Comparison of ENCODE assay signal across 1 cellular context in the genomic region with DNA sequence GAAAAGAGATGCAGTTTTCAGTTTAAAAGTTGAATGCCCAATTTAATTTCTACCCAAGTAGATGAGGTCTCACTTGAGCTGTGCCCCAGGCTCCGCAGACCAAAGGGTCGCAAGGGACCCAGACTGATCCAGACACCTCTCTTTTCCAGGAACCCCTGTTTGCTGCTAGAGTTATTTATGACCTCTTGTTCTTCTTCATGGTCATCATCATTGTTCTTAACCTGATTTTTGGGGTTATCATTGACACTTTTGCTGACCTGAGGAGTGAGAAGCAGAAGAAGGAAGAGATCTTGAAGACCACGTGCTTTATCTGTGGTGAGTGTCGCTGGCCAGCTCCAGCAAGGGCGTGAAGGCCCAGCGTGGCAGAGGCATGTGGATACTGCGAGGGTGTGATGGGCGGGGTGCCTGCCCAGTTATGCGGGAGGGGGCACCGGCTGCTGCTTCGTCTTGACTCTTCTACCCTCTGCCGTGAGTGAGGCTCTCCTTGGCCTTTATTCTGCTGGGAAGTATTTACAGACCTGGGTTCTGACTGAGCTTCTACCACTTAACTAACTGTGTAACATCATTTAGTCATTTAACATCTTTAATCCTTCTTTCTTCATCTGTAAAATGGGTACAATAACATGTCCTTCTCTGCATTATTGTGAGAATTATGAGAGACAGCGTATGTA.
TF ChIP-seq lines count a peak whose summit lies in the region.

No MANE protein-coding gene starts in this region.

TF ChIP-seq in K562, 482 proteins besides CTCF, POLR2A, EP300 and RAD21 (continued from another document and continues in another):
- TF ChIP-seq, protein P1, sequence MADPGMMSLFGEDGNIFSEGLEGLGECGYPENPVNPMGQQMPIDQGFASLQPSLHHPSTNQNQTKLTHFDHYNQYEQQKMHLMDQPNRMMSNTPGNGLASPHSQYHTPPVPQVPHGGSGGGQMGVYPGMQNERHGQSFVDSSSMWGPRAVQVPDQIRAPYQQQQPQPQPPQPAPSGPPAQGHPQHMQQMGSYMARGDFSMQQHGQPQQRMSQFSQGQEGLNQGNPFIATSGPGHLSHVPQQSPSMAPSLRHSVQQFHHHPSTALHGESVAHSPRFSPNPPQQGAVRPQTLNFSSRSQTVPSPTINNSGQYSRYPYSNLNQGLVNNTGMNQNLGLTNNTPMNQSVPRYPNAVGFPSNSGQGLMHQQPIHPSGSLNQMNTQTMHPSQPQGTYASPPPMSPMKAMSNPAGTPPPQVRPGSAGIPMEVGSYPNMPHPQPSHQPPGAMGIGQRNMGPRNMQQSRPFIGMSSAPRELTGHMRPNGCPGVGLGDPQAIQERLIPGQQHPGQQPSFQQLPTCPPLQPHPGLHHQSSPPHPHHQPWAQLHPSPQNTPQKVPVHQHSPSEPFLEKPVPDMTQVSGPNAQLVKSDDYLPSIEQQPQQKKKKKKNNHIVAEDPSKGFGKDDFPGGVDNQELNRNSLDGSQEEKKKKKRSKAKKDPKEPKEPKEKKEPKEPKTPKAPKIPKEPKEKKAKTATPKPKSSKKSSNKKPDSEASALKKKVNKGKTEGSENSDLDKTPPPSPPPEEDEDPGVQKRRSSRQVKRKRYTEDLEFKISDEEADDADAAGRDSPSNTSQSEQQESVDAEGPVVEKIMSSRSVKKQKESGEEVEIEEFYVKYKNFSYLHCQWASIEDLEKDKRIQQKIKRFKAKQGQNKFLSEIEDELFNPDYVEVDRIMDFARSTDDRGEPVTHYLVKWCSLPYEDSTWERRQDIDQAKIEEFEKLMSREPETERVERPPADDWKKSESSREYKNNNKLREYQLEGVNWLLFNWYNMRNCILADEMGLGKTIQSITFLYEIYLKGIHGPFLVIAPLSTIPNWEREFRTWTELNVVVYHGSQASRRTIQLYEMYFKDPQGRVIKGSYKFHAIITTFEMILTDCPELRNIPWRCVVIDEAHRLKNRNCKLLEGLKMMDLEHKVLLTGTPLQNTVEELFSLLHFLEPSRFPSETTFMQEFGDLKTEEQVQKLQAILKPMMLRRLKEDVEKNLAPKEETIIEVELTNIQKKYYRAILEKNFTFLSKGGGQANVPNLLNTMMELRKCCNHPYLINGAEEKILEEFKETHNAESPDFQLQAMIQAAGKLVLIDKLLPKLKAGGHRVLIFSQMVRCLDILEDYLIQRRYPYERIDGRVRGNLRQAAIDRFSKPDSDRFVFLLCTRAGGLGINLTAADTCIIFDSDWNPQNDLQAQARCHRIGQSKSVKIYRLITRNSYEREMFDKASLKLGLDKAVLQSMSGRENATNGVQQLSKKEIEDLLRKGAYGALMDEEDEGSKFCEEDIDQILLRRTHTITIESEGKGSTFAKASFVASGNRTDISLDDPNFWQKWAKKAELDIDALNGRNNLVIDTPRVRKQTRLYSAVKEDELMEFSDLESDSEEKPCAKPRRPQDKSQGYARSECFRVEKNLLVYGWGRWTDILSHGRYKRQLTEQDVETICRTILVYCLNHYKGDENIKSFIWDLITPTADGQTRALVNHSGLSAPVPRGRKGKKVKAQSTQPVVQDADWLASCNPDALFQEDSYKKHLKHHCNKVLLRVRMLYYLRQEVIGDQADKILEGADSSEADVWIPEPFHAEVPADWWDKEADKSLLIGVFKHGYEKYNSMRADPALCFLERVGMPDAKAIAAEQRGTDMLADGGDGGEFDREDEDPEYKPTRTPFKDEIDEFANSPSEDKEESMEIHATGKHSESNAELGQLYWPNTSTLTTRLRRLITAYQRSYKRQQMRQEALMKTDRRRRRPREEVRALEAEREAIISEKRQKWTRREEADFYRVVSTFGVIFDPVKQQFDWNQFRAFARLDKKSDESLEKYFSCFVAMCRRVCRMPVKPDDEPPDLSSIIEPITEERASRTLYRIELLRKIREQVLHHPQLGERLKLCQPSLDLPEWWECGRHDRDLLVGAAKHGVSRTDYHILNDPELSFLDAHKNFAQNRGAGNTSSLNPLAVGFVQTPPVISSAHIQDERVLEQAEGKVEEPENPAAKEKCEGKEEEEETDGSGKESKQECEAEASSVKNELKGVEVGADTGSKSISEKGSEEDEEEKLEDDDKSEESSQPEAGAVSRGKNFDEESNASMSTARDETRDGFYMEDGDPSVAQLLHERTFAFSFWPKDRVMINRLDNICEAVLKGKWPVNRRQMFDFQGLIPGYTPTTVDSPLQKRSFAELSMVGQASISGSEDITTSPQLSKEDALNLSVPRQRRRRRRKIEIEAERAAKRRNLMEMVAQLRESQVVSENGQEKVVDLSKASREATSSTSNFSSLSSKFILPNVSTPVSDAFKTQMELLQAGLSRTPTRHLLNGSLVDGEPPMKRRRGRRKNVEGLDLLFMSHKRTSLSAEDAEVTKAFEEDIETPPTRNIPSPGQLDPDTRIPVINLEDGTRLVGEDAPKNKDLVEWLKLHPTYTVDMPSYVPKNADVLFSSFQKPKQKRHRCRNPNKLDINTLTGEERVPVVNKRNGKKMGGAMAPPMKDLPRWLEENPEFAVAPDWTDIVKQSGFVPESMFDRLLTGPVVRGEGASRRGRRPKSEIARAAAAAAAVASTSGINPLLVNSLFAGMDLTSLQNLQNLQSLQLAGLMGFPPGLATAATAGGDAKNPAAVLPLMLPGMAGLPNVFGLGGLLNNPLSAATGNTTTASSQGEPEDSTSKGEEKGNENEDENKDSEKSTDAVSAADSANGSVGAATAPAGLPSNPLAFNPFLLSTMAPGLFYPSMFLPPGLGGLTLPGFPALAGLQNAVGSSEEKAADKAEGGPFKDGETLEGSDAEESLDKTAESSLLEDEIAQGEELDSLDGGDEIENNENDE (IDR thresholded peaks at IDR 0.05; ENCODE audit: low read depth, low read length): no peak
- no peak for TF ChIP-seq KAT7 (CRISPR knock-in tag; IDR thresholded peaks at IDR 0.05; ENCODE audit: borderline replicate concordance)
- peak; percentile 83; the same call in 1 of the 2 replicates for TF ChIP-seq ZNF695 (CRISPR knock-in tag; IDR thresholded peaks at IDR 0.05)
- TF ChIP-seq, protein P2, sequence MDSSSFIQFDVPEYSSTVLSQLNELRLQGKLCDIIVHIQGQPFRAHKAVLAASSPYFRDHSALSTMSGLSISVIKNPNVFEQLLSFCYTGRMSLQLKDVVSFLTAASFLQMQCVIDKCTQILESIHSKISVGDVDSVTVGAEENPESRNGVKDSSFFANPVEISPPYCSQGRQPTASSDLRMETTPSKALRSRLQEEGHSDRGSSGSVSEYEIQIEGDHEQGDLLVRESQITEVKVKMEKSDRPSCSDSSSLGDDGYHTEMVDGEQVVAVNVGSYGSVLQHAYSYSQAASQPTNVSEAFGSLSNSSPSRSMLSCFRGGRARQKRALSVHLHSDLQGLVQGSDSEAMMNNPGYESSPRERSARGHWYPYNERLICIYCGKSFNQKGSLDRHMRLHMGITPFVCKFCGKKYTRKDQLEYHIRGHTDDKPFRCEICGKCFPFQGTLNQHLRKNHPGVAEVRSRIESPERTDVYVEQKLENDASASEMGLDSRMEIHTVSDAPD (CRISPR knock-in tag; IDR thresholded peaks at IDR 0.05): peak; percentile 71; the same call in 1 of the 2 replicates
- TF ChIP-seq, protein P3, sequence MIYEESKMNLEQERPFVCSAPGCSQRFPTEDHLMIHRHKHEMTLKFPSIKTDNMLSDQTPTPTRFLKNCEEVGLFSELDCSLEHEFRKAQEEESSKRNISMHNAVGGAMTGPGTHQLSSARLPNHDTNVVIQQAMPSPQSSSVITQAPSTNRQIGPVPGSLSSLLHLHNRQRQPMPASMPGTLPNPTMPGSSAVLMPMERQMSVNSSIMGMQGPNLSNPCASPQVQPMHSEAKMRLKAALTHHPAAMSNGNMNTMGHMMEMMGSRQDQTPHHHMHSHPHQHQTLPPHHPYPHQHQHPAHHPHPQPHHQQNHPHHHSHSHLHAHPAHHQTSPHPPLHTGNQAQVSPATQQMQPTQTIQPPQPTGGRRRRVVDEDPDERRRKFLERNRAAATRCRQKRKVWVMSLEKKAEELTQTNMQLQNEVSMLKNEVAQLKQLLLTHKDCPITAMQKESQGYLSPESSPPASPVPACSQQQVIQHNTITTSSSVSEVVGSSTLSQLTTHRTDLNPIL (CRISPR knock-in tag; IDR thresholded peaks at IDR 0.05): 0 out of 2 replicates have a peak, but pooled peaks have one; percentile 22
- TF ChIP-seq ZNF778 (CRISPR knock-in tag; IDR thresholded peaks at IDR 0.05): no peak
- TF ChIP-seq, protein P4, sequence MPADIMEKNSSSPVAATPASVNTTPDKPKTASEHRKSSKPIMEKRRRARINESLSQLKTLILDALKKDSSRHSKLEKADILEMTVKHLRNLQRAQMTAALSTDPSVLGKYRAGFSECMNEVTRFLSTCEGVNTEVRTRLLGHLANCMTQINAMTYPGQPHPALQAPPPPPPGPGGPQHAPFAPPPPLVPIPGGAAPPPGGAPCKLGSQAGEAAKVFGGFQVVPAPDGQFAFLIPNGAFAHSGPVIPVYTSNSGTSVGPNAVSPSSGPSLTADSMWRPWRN (IDR thresholded peaks at IDR 0.05; ENCODE audit: low read depth): no peak
- TF ChIP-seq, protein P5, sequence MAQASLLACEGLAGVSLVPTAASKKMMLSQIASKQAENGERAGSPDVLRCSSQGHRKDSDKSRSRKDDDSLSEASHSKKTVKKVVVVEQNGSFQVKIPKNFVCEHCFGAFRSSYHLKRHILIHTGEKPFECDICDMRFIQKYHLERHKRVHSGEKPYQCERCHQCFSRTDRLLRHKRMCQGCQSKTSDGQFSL (CRISPR knock-in tag; IDR thresholded peaks at IDR 0.05): no peak
- TF ChIP-seq, protein P5 (tag; IDR thresholded peaks at IDR 0.05): peak in 1 of 2 experiments; percentile 81; a peak in 2 of 4 replicates
- 0 out of 2 replicates have a peak, but pooled peaks have one; percentile 20 for TF ChIP-seq PHTF2 (CRISPR knock-in tag; IDR thresholded peaks at IDR 0.05)
- TF ChIP-seq ZNF76 (CRISPR knock-in tag; IDR thresholded peaks at IDR 0.05; ENCODE audit: borderline replicate concordance): peak; percentile 94
- TF ChIP-seq ZNF830 (CRISPR knock-in tag; IDR thresholded peaks at IDR 0.05): peak; percentile 47; the same call in 1 of the 2 replicates
- TF ChIP-seq EHMT2 (IDR thresholded peaks at IDR 0.05): 0 out of 2 replicates have a peak, but pooled peaks have one; percentile 22
- TF ChIP-seq, protein P6, sequence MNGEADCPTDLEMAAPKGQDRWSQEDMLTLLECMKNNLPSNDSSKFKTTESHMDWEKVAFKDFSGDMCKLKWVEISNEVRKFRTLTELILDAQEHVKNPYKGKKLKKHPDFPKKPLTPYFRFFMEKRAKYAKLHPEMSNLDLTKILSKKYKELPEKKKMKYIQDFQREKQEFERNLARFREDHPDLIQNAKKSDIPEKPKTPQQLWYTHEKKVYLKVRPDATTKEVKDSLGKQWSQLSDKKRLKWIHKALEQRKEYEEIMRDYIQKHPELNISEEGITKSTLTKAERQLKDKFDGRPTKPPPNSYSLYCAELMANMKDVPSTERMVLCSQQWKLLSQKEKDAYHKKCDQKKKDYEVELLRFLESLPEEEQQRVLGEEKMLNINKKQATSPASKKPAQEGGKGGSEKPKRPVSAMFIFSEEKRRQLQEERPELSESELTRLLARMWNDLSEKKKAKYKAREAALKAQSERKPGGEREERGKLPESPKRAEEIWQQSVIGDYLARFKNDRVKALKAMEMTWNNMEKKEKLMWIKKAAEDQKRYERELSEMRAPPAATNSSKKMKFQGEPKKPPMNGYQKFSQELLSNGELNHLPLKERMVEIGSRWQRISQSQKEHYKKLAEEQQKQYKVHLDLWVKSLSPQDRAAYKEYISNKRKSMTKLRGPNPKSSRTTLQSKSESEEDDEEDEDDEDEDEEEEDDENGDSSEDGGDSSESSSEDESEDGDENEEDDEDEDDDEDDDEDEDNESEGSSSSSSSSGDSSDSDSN (IDR thresholded peaks at IDR 0.05; ENCODE audit: borderline replicate concordance in 1 of 2, low read depth in 2 of 2, low read length in 2 of 2): no peak
- TF ChIP-seq, protein P7, sequence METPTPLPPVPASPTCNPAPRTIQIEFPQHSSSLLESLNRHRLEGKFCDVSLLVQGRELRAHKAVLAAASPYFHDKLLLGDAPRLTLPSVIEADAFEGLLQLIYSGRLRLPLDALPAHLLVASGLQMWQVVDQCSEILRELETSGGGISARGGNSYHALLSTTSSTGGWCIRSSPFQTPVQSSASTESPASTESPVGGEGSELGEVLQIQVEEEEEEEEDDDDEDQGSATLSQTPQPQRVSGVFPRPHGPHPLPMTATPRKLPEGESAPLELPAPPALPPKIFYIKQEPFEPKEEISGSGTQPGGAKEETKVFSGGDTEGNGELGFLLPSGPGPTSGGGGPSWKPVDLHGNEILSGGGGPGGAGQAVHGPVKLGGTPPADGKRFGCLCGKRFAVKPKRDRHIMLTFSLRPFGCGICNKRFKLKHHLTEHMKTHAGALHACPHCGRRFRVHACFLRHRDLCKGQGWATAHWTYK (CRISPR knock-in tag; IDR thresholded peaks at IDR 0.05): 0 out of 2 replicates have a peak, but pooled peaks have one; percentile 43
- TF ChIP-seq E2F3 (CRISPR knock-in tag; IDR thresholded peaks at IDR 0.05): peak; percentile 68; the same call in 1 of the 2 replicates
- no peak; the same call in 1 of the 2 replicates for TF ChIP-seq ZNF766 (CRISPR knock-in tag; conservative IDR thresholded peaks at IDR 0.05)
- TF ChIP-seq, protein P8, sequence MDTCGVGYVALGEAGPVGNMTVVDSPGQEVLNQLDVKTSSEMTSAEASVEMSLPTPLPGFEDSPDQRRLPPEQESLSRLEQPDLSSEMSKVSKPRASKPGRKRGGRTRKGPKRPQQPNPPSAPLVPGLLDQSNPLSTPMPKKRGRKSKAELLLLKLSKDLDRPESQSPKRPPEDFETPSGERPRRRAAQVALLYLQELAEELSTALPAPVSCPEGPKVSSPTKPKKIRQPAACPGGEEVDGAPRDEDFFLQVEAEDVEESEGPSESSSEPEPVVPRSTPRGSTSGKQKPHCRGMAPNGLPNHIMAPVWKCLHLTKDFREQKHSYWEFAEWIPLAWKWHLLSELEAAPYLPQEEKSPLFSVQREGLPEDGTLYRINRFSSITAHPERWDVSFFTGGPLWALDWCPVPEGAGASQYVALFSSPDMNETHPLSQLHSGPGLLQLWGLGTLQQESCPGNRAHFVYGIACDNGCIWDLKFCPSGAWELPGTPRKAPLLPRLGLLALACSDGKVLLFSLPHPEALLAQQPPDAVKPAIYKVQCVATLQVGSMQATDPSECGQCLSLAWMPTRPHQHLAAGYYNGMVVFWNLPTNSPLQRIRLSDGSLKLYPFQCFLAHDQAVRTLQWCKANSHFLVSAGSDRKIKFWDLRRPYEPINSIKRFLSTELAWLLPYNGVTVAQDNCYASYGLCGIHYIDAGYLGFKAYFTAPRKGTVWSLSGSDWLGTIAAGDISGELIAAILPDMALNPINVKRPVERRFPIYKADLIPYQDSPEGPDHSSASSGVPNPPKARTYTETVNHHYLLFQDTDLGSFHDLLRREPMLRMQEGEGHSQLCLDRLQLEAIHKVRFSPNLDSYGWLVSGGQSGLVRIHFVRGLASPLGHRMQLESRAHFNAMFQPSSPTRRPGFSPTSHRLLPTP (IDR thresholded peaks at IDR 0.05; ENCODE audit: borderline replicate concordance, extremely low read depth, insufficient read length): no peak
- TF ChIP-seq, protein P9, sequence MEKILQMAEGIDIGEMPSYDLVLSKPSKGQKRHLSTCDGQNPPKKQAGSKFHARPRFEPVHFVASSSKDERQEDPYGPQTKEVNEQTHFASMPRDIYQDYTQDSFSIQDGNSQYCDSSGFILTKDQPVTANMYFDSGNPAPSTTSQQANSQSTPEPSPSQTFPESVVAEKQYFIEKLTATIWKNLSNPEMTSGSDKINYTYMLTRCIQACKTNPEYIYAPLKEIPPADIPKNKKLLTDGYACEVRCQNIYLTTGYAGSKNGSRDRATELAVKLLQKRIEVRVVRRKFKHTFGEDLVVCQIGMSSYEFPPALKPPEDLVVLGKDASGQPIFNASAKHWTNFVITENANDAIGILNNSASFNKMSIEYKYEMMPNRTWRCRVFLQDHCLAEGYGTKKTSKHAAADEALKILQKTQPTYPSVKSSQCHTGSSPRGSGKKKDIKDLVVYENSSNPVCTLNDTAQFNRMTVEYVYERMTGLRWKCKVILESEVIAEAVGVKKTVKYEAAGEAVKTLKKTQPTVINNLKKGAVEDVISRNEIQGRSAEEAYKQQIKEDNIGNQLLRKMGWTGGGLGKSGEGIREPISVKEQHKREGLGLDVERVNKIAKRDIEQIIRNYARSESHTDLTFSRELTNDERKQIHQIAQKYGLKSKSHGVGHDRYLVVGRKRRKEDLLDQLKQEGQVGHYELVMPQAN (IDR thresholded peaks at IDR 0.05; ENCODE audit: borderline replicate concordance): peak; percentile 82; the same call in 1 of the 2 replicates
- TF ChIP-seq MECOM (CRISPR knock-in tag; IDR thresholded peaks at IDR 0.05): peak; percentile 68; the same call in 1 of the 2 replicates
